In genomic region chr17:74750039-74750326, GRCh38 we compare ENCODE assay signal across 8 cellular contexts. TPM values are rescaled to one million over a fixed set of nuclear protein-coding genes. Genes with fewer than 3 reads are reported as not detected.
DNase-seq lines count a peak whose midpoint lies in the region; ATAC-seq and TF ChIP-seq lines count a peak whose summit lies in the region.

No MANE protein-coding gene starts in this region.

- H3K4me1 ChIP-seq in right cardiac atrium (ENCODE audit: control insufficient read depth, insufficient read depth, low read length) = peaks cover 6% of the 10 kb centered on the region
- H3K4me1 ChIP-seq in skeletal muscle satellite cell (ENCODE audit: control insufficient read depth, insufficient read depth, low read length) = peaks cover 37% of the 10 kb centered on the region

- H3K36me3 Mint-ChIP-seq in activated CD4-positive, alpha-beta memory T cell treated with anti-CD3 and anti-CD28 coated beads for 36 hours = peaks cover 27% of the 10 kb centered on the region

- peak overlapping the region; percentile 82 for H3K9ac ChIP-seq in skeletal muscle satellite cell (ENCODE audit: low read depth, low read length)

- peak overlapping the region; percentile 81 for H3K4me3 ChIP-seq in HFF-Myc (replicated peaks; ENCODE audit: low read depth, low read length)
- peak overlapping the region; percentile 73 for H3K4me3 ChIP-seq in right cardiac atrium (ENCODE audit: low read length)
- H3K4me3 ChIP-seq in skeletal muscle satellite cell (ENCODE audit: low read length) = peak overlapping the region; percentile 82

- H3K9me3 ChIP-seq in right cardiac atrium (ENCODE audit: control insufficient read depth, low read length) = no peaks in the 10 kb centered on the region
- no peaks in the 10 kb centered on the region for H3K9me3 ChIP-seq in skeletal muscle satellite cell (replicated peaks; ENCODE audit: low read length)

- H3K36me3 ChIP-seq in skeletal muscle satellite cell (ENCODE audit: insufficient read depth, low read length) = peaks cover 7% of the 10 kb centered on the region

- peak overlapping the region; percentile 84 for H3K4me3 Mint-ChIP-seq in activated CD4-positive, alpha-beta memory T cell treated with anti-CD3 and anti-CD28 coated beads for 36 hours

- no peak overlapping the region for H3K27ac ChIP-seq in right cardiac atrium (ENCODE audit: low read length)

- DNase-seq in HFF-Myc (ENCODE audit: extremely low read depth, low read depth) = no peak
- DNase-seq in activated CD4-positive, alpha-beta memory T cell treated with anti-CD3 and anti-CD28 coated beads for 36 hours = no peak
- DNase-seq in right cardiac atrium = no peak
- DNase-seq in SK-N-DZ (ENCODE audit: low spot score) = no peak
- no peak for DNase-seq in activated CD4-positive, CD25-positive, alpha-beta regulatory T cell (lab: John Stamatoyannopoulos, UW)
- DNase-seq in NCI-H1105 (lab: John Stamatoyannopoulos, UW) = no peak
- no peak for DNase-seq in RPMI8226

- no peak for ATAC-seq in right cardiac atrium

- WGBS in right cardiac atrium = 72% methylated on average over 6 of the region's 6 CpGs

- H3K4me1 Mint-ChIP-seq in activated CD4-positive, alpha-beta memory T cell treated with anti-CD3 and anti-CD28 coated beads for 36 hours (ENCODE audit: low read depth) = peaks cover 50% of the 10 kb centered on the region

- TF ChIP-seq CTCF in HFF-Myc (IDR thresholded peaks at IDR 0.05; ENCODE audit: low read depth, low read length, missing control alignments) = no peak

- intact Hi-C loops in activated CD4-positive, alpha-beta memory T cell treated with anti-CD3 and anti-CD28 coated beads for 36 hours (cut with micrococcal nuclease) = no loop called here
- intact Hi-C loops in right cardiac atrium (cut with DNase I) = no loop called here

- POLR2A ChIA-PET in activated CD4-positive, alpha-beta memory T cell treated with anti-CD3 and anti-CD28 coated beads for 36 hours (lab: Charles Lee) = interaction anchor here (0.9 to 4.4 kb wide), 12 partner anchors 9 to 262 kb away, joined by 3 to 24 read pairs (median 8); partner anchors contain the start of genes FDXR, MRPL58, NAT9 and RAB37

- CTCF ChIA-PET in activated CD4-positive, alpha-beta memory T cell treated with anti-CD3 and anti-CD28 coated beads for 36 hours (lab: Charles Lee) = interaction anchor here (0.7 to 14.9 kb wide), 16 partner anchors 9 to 431 kb away, joined by 3 to 176 read pairs (median 3); partner anchors contain the start of genes FDXR and RAB37

- no peaks in the 10 kb centered on the region for H3K27me3 Mint-ChIP-seq in activated CD4-positive, alpha-beta memory T cell treated with anti-CD3 and anti-CD28 coated beads for 36 hours

- H3K27ac Mint-ChIP-seq in activated CD4-positive, alpha-beta memory T cell treated with anti-CD3 and anti-CD28 coated beads for 36 hours = peak overlapping the region; percentile 85

- peak overlapping the region; percentile 98 for H3K4me2 ChIP-seq in skeletal muscle satellite cell (ENCODE audit: low read length)

- no peaks in the 10 kb centered on the region for H3K9me3 Mint-ChIP-seq in activated CD4-positive, alpha-beta memory T cell treated with anti-CD3 and anti-CD28 coated beads for 36 hours

- H3K27me3 ChIP-seq in right cardiac atrium (ENCODE audit: control insufficient read depth, insufficient read depth) (no peaks in the 10 kb centered on the region), skeletal muscle satellite cell (ENCODE audit: control insufficient read depth, insufficient read depth, low read length) (no peaks in the 10 kb centered on the region)

RNA-seq across cellular contexts. Expression of gene NHERF1, which starts 1.6 kb away (rescaled TPM):
- 100 to 1,000 TPM; 136 TPM for total RNA-seq in activated CD4-positive, alpha-beta memory T cell treated with anti-CD3 and anti-CD28 coated beads for 36 hours
- 10 to 100 TPM in 2 of 4 donors, 1 to 10 TPM in 2; 6.1 to 11.6 (median 9.7) TPM for total RNA-seq in right cardiac atrium
- 7.2 TPM for polyA plus RNA-seq in right cardiac atrium
- 15.5 and 18.3 TPM in 2 replicates for total RNA-seq in skeletal muscle satellite cell (2012; rRNA removed)
- 25.8 and 39.1 TPM in 2 replicates for polyA plus RNA-seq in SK-N-DZ (2014; cell fraction: cytosol; rRNA removed)
- 15.7 and 16.5 TPM in 2 replicates for polyA plus RNA-seq in SK-N-DZ (2014; cell fraction: nucleus; rRNA removed)

RNA-seq across cellular contexts. Expression of gene RAB37, which starts 12.9 kb away (rescaled TPM):
- 1 to 10 TPM; 6.5 to 7.0 TPM for total RNA-seq in activated CD4-positive, alpha-beta memory T cell treated with anti-CD3 and anti-CD28 coated beads for 36 hours
- total RNA-seq in right cardiac atrium = 1 to 10 TPM; 1.1 to 3.4 (median 1.2) TPM
- polyA plus RNA-seq in right cardiac atrium = 1.5 TPM
- total RNA-seq in skeletal muscle satellite cell (2012; rRNA removed) = under 0.01 and 0.25 TPM in 2 replicates
- polyA plus RNA-seq in SK-N-DZ (2014; cell fraction: cytosol; rRNA removed) = 0.08 and 0.16 TPM in 2 replicates
- polyA plus RNA-seq in SK-N-DZ (2014; cell fraction: nucleus; rRNA removed) = 0.30 TPM in 2 replicates

RNA-seq across cellular contexts. Expression of gene NAT9, which starts 26.2 kb away (rescaled TPM):
- 10 to 100 TPM; 42.9 to 46.9 TPM for total RNA-seq in activated CD4-positive, alpha-beta memory T cell treated with anti-CD3 and anti-CD28 coated beads for 36 hours
- total RNA-seq in right cardiac atrium = 10 to 100 TPM; 21.7 to 31.1 (median 25.0) TPM
- polyA plus RNA-seq in right cardiac atrium = 16.8 TPM
- 22.7 and 35.0 TPM in 2 replicates for total RNA-seq in skeletal muscle satellite cell (2012; rRNA removed)
- polyA plus RNA-seq in SK-N-DZ (2014; cell fraction: cytosol; rRNA removed) = 71.2 and 88.7 TPM in 2 replicates
- polyA plus RNA-seq in SK-N-DZ (2014; cell fraction: nucleus; rRNA removed) = 564 and 609 TPM in 2 replicates

RNA-seq across cellular contexts. Expression of gene CD300LF, which starts 37.3 kb away (rescaled TPM):
- total RNA-seq in activated CD4-positive, alpha-beta memory T cell treated with anti-CD3 and anti-CD28 coated beads for 36 hours = not detected
- under 1 TPM in 3 of 4 donors, not detected in 1; 0.25 to 0.62 (median 0.34) TPM for total RNA-seq in right cardiac atrium
- 0.05 TPM for polyA plus RNA-seq in right cardiac atrium
- total RNA-seq in skeletal muscle satellite cell (2012; rRNA removed) = not detected in 2 replicates
- not detected in 2 replicates for polyA plus RNA-seq in SK-N-DZ (2014; cell fraction: cytosol; rRNA removed)
- not detected in 2 replicates for polyA plus RNA-seq in SK-N-DZ (2014; cell fraction: nucleus; rRNA removed)

Comparison
In these comparisons a context has a peak if more than half of its experiments do, and no peak if none do; other contexts are left out.
1. RNA of gene NHERF1, which starts 1.6 kb away (total RNA-seq): 136 TPM in activated CD4-positive, alpha-beta memory T cell treated with anti-CD3 and anti-CD28 coated beads for 36 hours; 6.1 to 11.6 TPM in right cardiac atrium; every median in the first group is over 10 times any median in the second.
2. Peak in every context shown above with its lines, with median percentiles within 50 percentile points of each other: H3K4me3 ChIP-seq.